Comparison of ENCODE assay signal across 23 cellular contexts in genomic region chr5:31412324-31412723, GRCh38.
DNase-seq lines count a peak whose midpoint lies in the region; ATAC-seq, FAIRE-seq and TF ChIP-seq lines count a peak whose summit lies in the region.
"Had no signal": no experiment of that assay in that cellular context is flagged by ENCODE, and none has a peak within 500 bp of the region (broad histone marks: within the 10 kb centered on the region; RNA-seq: fewer than 3 reads in every experiment).

No MANE protein-coding gene starts in this region.

- TF ChIP-seq POLR2A in H54 (IDR thresholded peaks at IDR 0.05; ENCODE audit: low read depth, low read length), result no peak

- H3K36me3 ChIP-seq in left ventricle myocardium inferior (peaks cover 44% of the 10 kb centered on the region), right atrium auricular region (peaks cover 2% of the 10 kb centered on the region)

- H3K27ac ChIP-seq in left ventricle myocardium inferior (replicated peaks) (peak overlapping the region; percentile 21), right atrium auricular region (no peak overlapping the region)
- H3K27ac ChIP-seq: A549, C4-2B, upper lobe of right lung had no signal

- no peak for TF ChIP-seq CTCF in left ventricle myocardium inferior (IDR thresholded peaks at IDR 0.05; ENCODE audit: borderline replicate concordance)
- no peak for TF ChIP-seq CTCF in right atrium auricular region (IDR thresholded peaks at IDR 0.05)
- TF ChIP-seq CTCF in fibroblast of the aortic adventitia (IDR thresholded peaks at IDR 0.05; ENCODE audit: insufficient read depth, low read length), result no peak

- H3K4me1 ChIP-seq in left ventricle myocardium inferior, result peaks cover 46% of the 10 kb centered on the region
- H3K4me1 ChIP-seq in right atrium auricular region, result peaks cover 0 to 8% of the 10 kb centered on the region in 2 donors
- H3K4me1 ChIP-seq: A549, upper lobe of right lung had no signal

- no peak for DNase-seq in left ventricle myocardium inferior
- DNase-seq in right atrium auricular region (ENCODE audit: low spot score), result no peak
- DNase-seq in amniotic epithelial cell (ENCODE audit: low read depth), result peak; percentile 51
- peak; percentile 16 for DNase-seq in fibroblast of the aortic adventitia (ENCODE audit: low read depth)
- DNase-seq in smooth muscle cell of the brain vasculature (ENCODE audit: low read depth, low spot score), result peak; percentile 24
- no peak for DNase-seq in H54 (ENCODE audit: insufficient read length, low spot score)
- no peak for DNase-seq in NCI-H226
- DNase-seq: activated CD4-positive, alpha-beta T cell treated with anti-CD3 and anti-CD28 coated beads, Interleukin-2, amount 50 U/mL, for 48 hours; activated CD8-positive, alpha-beta memory T cell treated with anti-CD3 and anti-CD28 coated beads, Interleukin-2, amount 50 U/mL, for 48 hours; activated effector memory CD4-positive, alpha-beta T cell treated with anti-CD3 and anti-CD28 coated beads, Interleukin-2, amount 50 U/mL, for 16 hours; adrenal gland; Calu3; NCI-H187; NCI-H526 treated with DMSO at 0.1 percent for 48 hours; posterior cingulate gyrus; T-helper 9 cell; upper lobe of right lung had no signal

- no peak for ATAC-seq in GM18517 (IDR thresholded peaks at IDR 0.05; ENCODE audit: unreplicated experiment)
- ATAC-seq: A549; natural killer cell treated with Interleukin-12 subunit alpha and Interleukin-12 subunit beta and Interleukin-15 and Interleukin-18, amount 100 ng/mL, for 72 hours; upper lobe of right lung; WTC11 had no signal

- intact Hi-C loops in left ventricle myocardium inferior (cut with micrococcal nuclease), result no loop called here

- FAIRE-seq in H54 (lab: Jason Lieb, UNC), result no peak
- FAIRE-seq: A549, GM18507 had no signal

- H3K4me3 ChIP-seq in left ventricle myocardium inferior, result no peak overlapping the region
- no peak overlapping the region for H3K4me3 ChIP-seq in right atrium auricular region
- H3K4me3 ChIP-seq in fibroblast of the aortic adventitia (ENCODE audit: low read depth, low read length), result no peak overlapping the region
- H3K4me3 ChIP-seq: A549, adrenal gland, upper lobe of right lung had no signal

- no peaks in the 10 kb centered on the region for H3K9me3 ChIP-seq in left ventricle myocardium inferior (replicated peaks)
- no peaks in the 10 kb centered on the region for H3K9me3 ChIP-seq in right atrium auricular region
- H3K9me3 ChIP-seq: A549, adrenal gland, upper lobe of right lung had no signal

- H3K27me3 ChIP-seq in left ventricle myocardium inferior (ENCODE audit: low read depth) (no peaks in the 10 kb centered on the region), right atrium auricular region (no peaks in the 10 kb centered on the region)
- H3K27me3 ChIP-seq: adrenal gland, upper lobe of right lung had no signal

Comparison
In these comparisons a context has a peak if more than half of its experiments do, and no peak if none do; other contexts are left out.
1. DNase-seq: peak in amniotic epithelial cell (single experiment), fibroblast of the aortic adventitia (single experiment) and smooth muscle cell of the brain vasculature (single experiment); none in left ventricle myocardium inferior (single experiment), right atrium auricular region (single experiment), H54 (single experiment) and NCI-H226 (single experiment).